In genomic region chr2:224405412-224405811, GRCh38 we compare ENCODE assay signal across 16 cellular contexts. TPM values are rescaled to one million over a fixed set of nuclear protein-coding genes. Genes with fewer than 3 reads are reported as not detected.
A peak's percentile ranks its signal among the peaks of the same experiment; 100 is the strongest.
DNase-seq lines count a peak whose midpoint lies in the region; ATAC-seq, FAIRE-seq and TF ChIP-seq lines count a peak whose summit lies in the region.
"Had no signal": no experiment of that assay in that cellular context is flagged by ENCODE, and none has a peak within 500 bp of the region (broad histone marks: within the 10 kb centered on the region; RNA-seq: fewer than 3 reads in every experiment).

No MANE protein-coding gene starts in this region.

- H4K20me1 ChIP-seq in endothelial cell of umbilical vein (replicated peaks; ENCODE audit: control insufficient read depth, extremely low read depth, insufficient read depth, low read length): no peaks in the 10 kb centered on the region

- POLR2A ChIA-PET in endothelial cell of umbilical vein (lab: Charles Lee): no interaction called here
- POLR2A ChIA-PET in WTC11 (lab: Charles Lee): no interaction called here

- H3K9me1 ChIP-seq in endothelial cell of umbilical vein (replicated peaks; ENCODE audit: control insufficient read depth, extremely low read depth, insufficient read depth, low read length): no peaks in the 10 kb centered on the region

- TF ChIP-seq CTCF in endothelial cell of umbilical vein (IDR thresholded peaks at IDR 0.05; ENCODE audit: extremely low read depth in 1 of 2, insufficient read depth in 1 of 2, low read depth in 1 of 2, low read length in 2 of 2) (no peak), WTC11 (IDR thresholded peaks at IDR 0.05) (no peak)

- ATAC-seq in GM18511 (IDR thresholded peaks at IDR 0.05; ENCODE audit: unreplicated experiment) (peak; percentile 68), HG02623 (IDR thresholded peaks at IDR 0.05; ENCODE audit: unreplicated experiment) (peak; percentile 47), aorta (ENCODE audit: low FRiP score) (no peak), WTC11 (no peak)
- ATAC-seq: left lung had no signal

- no peaks in the 10 kb centered on the region; the same call in none of the 2 replicates for H3K9me3 Mint-ChIP-seq in WTC11

- H3K4me3 ChIP-seq in endothelial cell of umbilical vein (replicated peaks in 1 of 3; ENCODE audit: insufficient read depth in 1 of 3, low read depth in 1 of 3, low read length in 3 of 3) (no peak overlapping the region), aorta (ENCODE audit: low read length in 2 of 2) (no peak overlapping the region)
- H3K4me3 ChIP-seq: hepatocyte, left lung, skin epidermis had no signal

- H3K4me1 ChIP-seq in endothelial cell of umbilical vein (ENCODE audit: control insufficient read depth, extremely low read depth, insufficient read depth, low read length) (peaks cover 43% of the 10 kb centered on the region), aorta (ENCODE audit: control insufficient read depth in 1 of 2, insufficient read depth in 2 of 2, low read length in 2 of 2) (no peaks in the 10 kb centered on the region)

- no peak overlapping the region for H3K4me2 ChIP-seq in endothelial cell of umbilical vein (ENCODE audit: insufficient read depth, low read length)
- H3K4me2 ChIP-seq: hepatocyte had no signal

- no peak overlapping the region for H2AFZ ChIP-seq in endothelial cell of umbilical vein (ENCODE audit: low read depth, low read length)
- H2AFZ ChIP-seq: hepatocyte had no signal

- no peaks in the 10 kb centered on the region; the same call in none of the 2 replicates for H3K27me3 Mint-ChIP-seq in WTC11 (ENCODE audit: low read depth)

- WGBS in aorta, 2 donors: 81% methylated on average over 3 of the region's 3 CpGs

- H3K9me3 ChIP-seq in endothelial cell of umbilical vein (replicated peaks; ENCODE audit: control insufficient read depth, insufficient read depth, low read length) (no peaks in the 10 kb centered on the region), aorta (ENCODE audit: control insufficient read depth, low read length) (peaks cover 3% of the 10 kb centered on the region)
- H3K9me3 ChIP-seq: left lung had no signal

- DNase-seq in Kasumi-1 (lab: John Stamatoyannopoulos, UW) (peak; percentile 12 to 15), endothelial cell of umbilical vein (ENCODE audit: low read depth, low spot score) (no peak), aorta (no peak), NCI-H2081 treated with DMSO at 0.1 percent for 48 hours (lab: John Stamatoyannopoulos, UW) (no peak), WTC11 (ENCODE audit: low spot score) (no peak), NCI-H226 (no peak)
- DNase-seq: left lung, NCI-H345, SHP77 treated with DMSO at 0.1 percent for 48 hours, substantia nigra, WERI-Rb-1 had no signal

- H3K36me3 ChIP-seq in endothelial cell of umbilical vein (ENCODE audit: control insufficient read depth in 2 of 2, extremely low read depth in 1 of 2, insufficient read depth in 2 of 2, low read length in 2 of 2) (no peaks in the 10 kb centered on the region), aorta (ENCODE audit: control insufficient read depth in 1 of 2, insufficient read depth in 2 of 2, low read length in 1 of 2) (no peaks in the 10 kb centered on the region)
- H3K36me3 ChIP-seq: left lung, WERI-Rb-1 had no signal

- BruUV-seq in endothelial cell of umbilical vein (replicated peaks; lab: Mats Ljungman, UMichigan): no TSS peak

- dilution Hi-C loops in endothelial cell of umbilical vein (cut with MboI; ENCODE audit: extremely low pct_ligation_motif_present, low sequenced_read_pairs): no loop called here

- H3K9ac ChIP-seq in endothelial cell of umbilical vein (replicated peaks; ENCODE audit: extremely low read depth, insufficient read depth, low read length): no peak overlapping the region

- CTCF ChIA-PET in endothelial cell of umbilical vein (lab: Charles Lee) (no interaction called here), WTC11 (lab: Charles Lee) (no interaction called here)

- no peak overlapping the region for H3K4me3 Mint-ChIP-seq in WTC11

- intact Hi-C loops in endothelial cell of umbilical vein (cut with micrococcal nuclease): loop anchor here (5.0 to 10.0 kb wide), 3 partner anchors 183 to 1751 kb away; partner anchors contain the start of gene FARSB
- intact Hi-C loops in aorta (cut with DNase I): no loop called here

- H3K79me2 ChIP-seq in endothelial cell of umbilical vein (ENCODE audit: control insufficient read depth, insufficient read depth, low read length): peaks cover 13% of the 10 kb centered on the region
- H3K79me2 ChIP-seq: hepatocyte had no signal

- TF ChIP-seq POLR2A in endothelial cell of umbilical vein (IDR thresholded peaks at IDR 0.05; ENCODE audit: low read depth, low read length): no peak

- H3K36me3 Mint-ChIP-seq in WTC11: peaks cover 3% of the 10 kb centered on the region

- H3K27ac ChIP-seq in endothelial cell of umbilical vein (ENCODE audit: insufficient read depth, low read depth, low read length): peak overlapping the region; percentile 96
- no peak overlapping the region for H3K27ac ChIP-seq in aorta (ENCODE audit: low read depth in 1 of 2, low read length in 2 of 2)
- H3K27ac ChIP-seq: hepatocyte, left lung, WERI-Rb-1 had no signal

- H3K4me1 Mint-ChIP-seq in WTC11: peaks cover 7% of the 10 kb centered on the region; the same call in 1 of the 2 replicates

- no peak for FAIRE-seq in endothelial cell of umbilical vein (lab: Jason Lieb, UNC)

- H3K27me3 ChIP-seq in endothelial cell of umbilical vein (ENCODE audit: control insufficient read depth in 2 of 2, insufficient read depth in 2 of 2, low read length in 2 of 2): no peaks in the 10 kb centered on the region
- H3K27me3 ChIP-seq in aorta (ENCODE audit: control insufficient read depth in 1 of 2, insufficient read depth in 2 of 2, low read length in 1 of 2): peaks cover 0 to 1% of the 10 kb centered on the region in 2 donors
- H3K27me3 ChIP-seq: hepatocyte, left lung had no signal

- no peak overlapping the region for H3K27ac Mint-ChIP-seq in WTC11

TF ChIP-seq in endothelial cell of umbilical vein, 7 proteins besides CTCF, POLR2A, EP300 and RAD21:
- TF ChIP-seq JUN (IDR thresholded peaks at IDR 0.05; ENCODE audit: borderline replicate concordance, insufficient read depth, insufficient read length, low read depth): no peak
- TF ChIP-seq MAX (IDR thresholded peaks at IDR 0.05; ENCODE audit: insufficient read depth, insufficient read length): no peak
- TF ChIP-seq GATA2 (IDR thresholded peaks at IDR 0.05; ENCODE audit: insufficient read depth, insufficient read length, low read depth, low read length): no peak

TF ChIP-seq in WTC11, 78 proteins besides CTCF, POLR2A, EP300 and RAD21:
- TF ChIP-seq ERG (CRISPR knock-in tag; IDR thresholded peaks at IDR 0.05): no peak
- no peak for TF ChIP-seq HMGA2 (CRISPR knock-in tag; IDR thresholded peaks at IDR 0.05)
- TF ChIP-seq MYBL2 (CRISPR knock-in tag; IDR thresholded peaks at IDR 0.05): no peak
- TF ChIP-seq SOX15 (CRISPR knock-in tag; IDR thresholded peaks at IDR 0.05): no peak
- no peak for TF ChIP-seq MAX (CRISPR knock-in tag; IDR thresholded peaks at IDR 0.05)
- no peak for TF ChIP-seq CDX4 (CRISPR knock-in tag; IDR thresholded peaks at IDR 0.05; ENCODE audit: borderline replicate concordance)
- no peak for TF ChIP-seq JUN (CRISPR knock-in tag; IDR thresholded peaks at IDR 0.05)

RNA-seq across cellular contexts. Expression of gene FAM124B, which starts 3.5 kb away (rescaled TPM):
- 81.4 and 82.0 TPM in 2 replicates for total RNA-seq in endothelial cell of umbilical vein
- polyA plus RNA-seq in endothelial cell of umbilical vein: 91.7 and 119 TPM in 2 replicates
- 92.1 and 97.9 TPM in 2 replicates for polyA plus RNA-seq in endothelial cell of umbilical vein (2011; cell fraction: cytosol; rRNA removed)
- 146 and 167 TPM in 2 replicates for polyA plus RNA-seq in endothelial cell of umbilical vein (2011; cell fraction: nucleus; rRNA removed)
- 72.5 and 82.2 TPM in 2 replicates for polyA plus RNA-seq in endothelial cell of umbilical vein (2012)
- 291 and 351 TPM in 2 replicates for polyA minus RNA-seq in endothelial cell of umbilical vein
- polyA minus RNA-seq in endothelial cell of umbilical vein (2011; cell fraction: cytosol; rRNA and poly(A)+ RNA removed): not detected
- polyA minus RNA-seq in endothelial cell of umbilical vein (2011; cell fraction: nucleus; rRNA and poly(A)+ RNA removed): 376 and 437 TPM in 2 replicates
- total RNA-seq in aorta: 1 to 10 TPM; 2.4 to 4.8 TPM
- not detected for polyA plus RNA-seq in aorta
- 3.7 to 4.4 TPM (median 3.9 TPM) in 3 replicates for total RNA-seq in WTC11 (2021)
- total RNA-seq: MCF 10A had no signal
- polyA plus RNA-seq: hepatocyte had no signal

Comparison
In these comparisons a context has a peak if more than half of its experiments do, and no peak if none do; other contexts are left out.
1. ATAC-seq: peak in GM18511 (single experiment) and HG02623 (single experiment); none in aorta (single experiment) and WTC11 (single experiment).
2. DNase-seq: peak in Kasumi-1 (2 of 2); none in endothelial cell of umbilical vein (single experiment), aorta (0 of 2), NCI-H2081 treated with DMSO at 0.1 percent for 48 hours (single experiment), WTC11 (single experiment) and NCI-H226 (single experiment).
3. RNA of gene FAM124B, which starts 3.5 kb away (total RNA-seq): 81.4 to 82.0 TPM in endothelial cell of umbilical vein; 2.4 to 4.8 TPM in aorta and 3.7 to 4.4 TPM in WTC11; every median in the first group is over 10 times any median in the second.